ENCODE assay signal across 14 cellular contexts in genomic region chr3:195366200-195366910, GRCh38.
"Had no signal": no experiment of that assay in that cellular context is flagged by ENCODE, and none has a peak within 500 bp of the region (broad histone marks: within the 10 kb centered on the region; RNA-seq: fewer than 3 reads in every experiment).

No MANE protein-coding gene starts in this region.

- FAIRE-seq: astrocyte, endothelial cell of umbilical vein had no signal

- DNase-seq: activated CD4-positive, alpha-beta T cell treated with anti-CD3 and anti-CD28 coated beads for 48 hours; activated CD8-positive, alpha-beta memory T cell treated with anti-CD3 and anti-CD28 coated beads, Interleukin-2, amount 50 U/mL, for 48 hours; activated CD8-positive, alpha-beta T cell treated with anti-CD3 and anti-CD28 coated beads, Interleukin-2, amount 10 ng/mL, durations not matched to agents 7 days and 5 days; colonic mucosa; effector CD4-positive, alpha-beta T cell; immature natural killer cell; ovary; stimulated activated CD4-positive, alpha-beta T cell treated with anti-CD3 and anti-CD28 coated beads, Interleukin-15, amount 100 ng/mL, for 24 hours; stimulated activated CD4-positive, alpha-beta T cell treated with anti-CD3 and anti-CD28 coated beads, Interleukin-4, amount 100 ng/mL, for 24 hours; tibial artery; uterus had no signal

- H3K27ac Mint-ChIP-seq: activated CD8-positive, alpha-beta T cell treated with anti-CD3 and anti-CD28 coated beads, Interleukin-2, amount 10 ng/mL, durations not matched to agents 7 days and 5 days; nephron had no signal

- H3K9me3 Mint-ChIP-seq: immature natural killer cell had no signal

- H3K36me3 ChIP-seq: colonic mucosa, ovary, uterus had no signal

- ATAC-seq: activated CD8-positive, alpha-beta T cell treated with anti-CD3 and anti-CD28 coated beads, Interleukin-2, amount 10 ng/mL, durations not matched to agents 7 days and 5 days had no signal

- H3K4me1 Mint-ChIP-seq: nephron had no signal

- H3K4me1 ChIP-seq: colonic mucosa, tibial artery, uterus had no signal

- H3K27ac ChIP-seq: colonic mucosa, ovary, tibial artery, uterus had no signal

- H3K4me3 Mint-ChIP-seq: activated CD8-positive, alpha-beta T cell treated with anti-CD3 and anti-CD28 coated beads, Interleukin-2, amount 10 ng/mL, durations not matched to agents 7 days and 5 days; immature natural killer cell; nephron had no signal

- H3K4me3 ChIP-seq: colonic mucosa, ovary, tibial artery, uterus had no signal

- H3K27me3 ChIP-seq: colonic mucosa, ovary, tibial artery, uterus had no signal

- H3K9me3 ChIP-seq: colonic mucosa, ovary, tibial artery, uterus had no signal
